Comparison of ENCODE assay signal across 36 cellular contexts in genomic region chr1:18157968-18158367, GRCh38. TPM values are rescaled to one million over a fixed set of nuclear protein-coding genes. Genes with fewer than 3 reads are reported as not detected.
"Had no signal": no experiment of that assay in that cellular context is flagged by ENCODE, and none has a peak within 500 bp of the region (broad histone marks: within the 10 kb centered on the region; RNA-seq: fewer than 3 reads in every experiment).

No MANE protein-coding gene starts in this region.

- H3K4me1 ChIP-seq: ascending aorta, esophagus muscularis mucosa, foreskin keratinocyte, gastroesophageal sphincter had no signal

- H3K9me3 Mint-ChIP-seq: activated CD4-positive, alpha-beta memory T cell treated with anti-CD3 and anti-CD28 coated beads for 36 hours; activated CD4-positive, alpha-beta T cell treated with anti-CD3 and anti-CD28 coated beads, Interleukin-2, amount 10 ng/mL, durations not matched to agents 24 days and 14 days; activated naive CD4-positive, alpha-beta T cell treated with anti-CD3 and anti-CD28 coated beads, Interleukin-2, amount 10 ng/mL, durations not matched to agents 7 days and 5 days; activated naive CD4-positive, alpha-beta T cell treated with anti-CD3 and anti-CD28 coated beads, Interleukin-2, amount 50 U/mL, for 72 hours; activated naive CD8-positive, alpha-beta T cell treated with anti-CD3 and anti-CD28 coated beads, Interleukin-2, amount 10 ng/mL, durations not matched to agents 7 days and 5 days; activated T-helper 1 cell treated with anti-CD3 and anti-CD28 coated beads, Interleukin-12 subunit alpha, Interleukin-12 subunit beta, Interleukin-2, Interleukin-4 antibody, amounts not matched to agents 30 ng/mL and 10 ng/mL and 1 ng/mL, durations not matched to agents 14 hours and 24 hours and 36 hours; central memory CD8-positive, alpha-beta T cell; effector memory CD8-positive, alpha-beta T cell; T-helper 2 cell treated with Interferon-gamma antibody and Interleukin-4, amounts not matched to agents 5 μg/mL and 100 μg/mL, for 36 hours had no signal

- H3K9me3 ChIP-seq: ascending aorta, esophagus muscularis mucosa, gastroesophageal sphincter had no signal

- H3K27me3 ChIP-seq: ascending aorta, foreskin keratinocyte had no signal

- ATAC-seq: activated CD4-positive, alpha-beta T cell treated with anti-CD3 and anti-CD28 coated beads for 36 hours; activated CD8-positive, alpha-beta memory T cell treated with anti-CD3 and anti-CD28 coated beads, Interleukin-2, amount 10 ng/mL, durations not matched to agents 7 days and 5 days; activated CD8-positive, alpha-beta T cell treated with anti-CD3 and anti-CD28 coated beads, Interleukin-2, amount 10 ng/mL, durations not matched to agents 7 days and 5 days; activated naive CD4-positive, alpha-beta T cell treated with anti-CD3 and anti-CD28 coated beads, Interleukin-2, amount 50 U/mL, for 72 hours; effector memory CD8-positive, alpha-beta T cell; foreskin keratinocyte; gastroesophageal sphincter; T-helper 17 cell had no signal

- H3K27me3 Mint-ChIP-seq: activated CD4-positive, alpha-beta T cell treated with anti-CD3 and anti-CD28 coated beads, Interleukin-2, amount 10 ng/mL, durations not matched to agents 24 days and 14 days; activated CD8-positive, alpha-beta memory T cell treated with anti-CD3 and anti-CD28 coated beads, Interleukin-2, amount 10 ng/mL, durations not matched to agents 7 days and 5 days had no signal

- H3K4me3 Mint-ChIP-seq: activated CD4-positive, alpha-beta memory T cell treated with anti-CD3 and anti-CD28 coated beads for 36 hours; activated CD4-positive, alpha-beta T cell treated with anti-CD3 and anti-CD28 coated beads for 36 hours; activated CD4-positive, alpha-beta T cell treated with anti-CD3 and anti-CD28 coated beads, Interleukin-2, amount 10 ng/mL, durations not matched to agents 24 days and 14 days; activated CD8-positive, alpha-beta memory T cell treated with anti-CD3 and anti-CD28 coated beads, Interleukin-2, amount 10 ng/mL, durations not matched to agents 7 days and 5 days; activated CD8-positive, alpha-beta T cell treated with anti-CD3 and anti-CD28 coated beads, Interleukin-2, amount 10 ng/mL, durations not matched to agents 7 days and 5 days; activated naive CD4-positive, alpha-beta T cell treated with anti-CD3 and anti-CD28 coated beads, Interleukin-2, amount 10 ng/mL, durations not matched to agents 7 days and 5 days; activated naive CD8-positive, alpha-beta T cell treated with anti-CD3 and anti-CD28 coated beads, Interleukin-2, amount 10 ng/mL, durations not matched to agents 7 days and 5 days; activated T-helper 1 cell treated with anti-CD3 and anti-CD28 coated beads, Interleukin-12 subunit alpha, Interleukin-12 subunit beta, Interleukin-2, Interleukin-4 antibody, amounts not matched to agents 30 ng/mL and 10 ng/mL and 1 ng/mL, durations not matched to agents 14 hours and 24 hours and 36 hours; brain; central memory CD8-positive, alpha-beta T cell; effector memory CD8-positive, alpha-beta T cell; T-helper 17 cell; T-helper 2 cell treated with Interferon-gamma antibody and Interleukin-4, amounts not matched to agents 5 μg/mL and 100 μg/mL, for 36 hours had no signal

- H3K36me3 Mint-ChIP-seq: activated CD4-positive, alpha-beta memory T cell treated with anti-CD3 and anti-CD28 coated beads for 36 hours; activated CD8-positive, alpha-beta memory T cell treated with anti-CD3 and anti-CD28 coated beads, Interleukin-2, amount 10 ng/mL, durations not matched to agents 7 days and 5 days; activated naive CD4-positive, alpha-beta T cell treated with anti-CD3 and anti-CD28 coated beads, Interleukin-2, amount 10 ng/mL, durations not matched to agents 7 days and 5 days; activated naive CD4-positive, alpha-beta T cell treated with anti-CD3 and anti-CD28 coated beads, Interleukin-2, amount 50 U/mL, for 72 hours; activated naive CD8-positive, alpha-beta T cell treated with anti-CD3 and anti-CD28 coated beads, Interleukin-2, amount 10 ng/mL, durations not matched to agents 7 days and 5 days; brain had no signal

- H3K36me3 ChIP-seq: ascending aorta, esophagus muscularis mucosa, gastroesophageal sphincter, WERI-Rb-1 had no signal

- H3K27ac ChIP-seq: ascending aorta, esophagus muscularis mucosa, foreskin keratinocyte, gastroesophageal sphincter, WERI-Rb-1 had no signal

- H3K4me1 Mint-ChIP-seq: activated CD4-positive, alpha-beta T cell treated with anti-CD3 and anti-CD28 coated beads for 36 hours; activated CD4-positive, alpha-beta T cell treated with anti-CD3 and anti-CD28 coated beads, Interleukin-2, amount 10 ng/mL, durations not matched to agents 24 days and 14 days; activated CD8-positive, alpha-beta memory T cell treated with anti-CD3 and anti-CD28 coated beads, Interleukin-2, amount 10 ng/mL, durations not matched to agents 7 days and 5 days; activated naive CD4-positive, alpha-beta T cell treated with anti-CD3 and anti-CD28 coated beads, Interleukin-2, amount 10 ng/mL, durations not matched to agents 7 days and 5 days; activated naive CD8-positive, alpha-beta T cell treated with anti-CD3 and anti-CD28 coated beads, Interleukin-2, amount 10 ng/mL, durations not matched to agents 7 days and 5 days; brain; central memory CD8-positive, alpha-beta T cell had no signal

- DNase-seq: activated CD4-positive, alpha-beta memory T cell treated with anti-CD3 and anti-CD28 coated beads for 36 hours; activated CD4-positive, alpha-beta T cell treated with anti-CD3 and anti-CD28 coated beads for 36 hours; activated CD4-positive, alpha-beta T cell treated with anti-CD3 and anti-CD28 coated beads, Interleukin-2, amount 10 ng/mL, durations not matched to agents 24 days and 14 days; activated CD4-positive, CD25-positive, alpha-beta regulatory T cell; activated CD4-positive, CD25-positive, alpha-beta regulatory T cell treated with anti-CD3 and anti-CD28 coated beads, Interleukin-2, amount 50 U/mL, for 72 hours; activated CD8-positive, alpha-beta memory T cell treated with anti-CD3 and anti-CD28 coated beads, Interleukin-2, amount 10 ng/mL, durations not matched to agents 7 days and 5 days; activated CD8-positive, alpha-beta memory T cell treated with anti-CD3 and anti-CD28 coated beads, Interleukin-2, amount 50 U/mL, for 4 hours; activated CD8-positive, alpha-beta T cell treated with anti-CD3 and anti-CD28 coated beads, Interleukin-2, amount 10 ng/mL, durations not matched to agents 7 days and 5 days; activated gamma-delta T cell; activated naive CD4-positive, alpha-beta T cell; activated naive CD4-positive, alpha-beta T cell treated with anti-CD3 and anti-CD28 coated beads, Interleukin-2, amount 10 ng/mL, durations not matched to agents 7 days and 5 days; activated naive CD8-positive, alpha-beta T cell treated with anti-CD3 and anti-CD28 coated beads, Interleukin-2, amount 10 ng/mL, durations not matched to agents 7 days and 5 days; activated T-cell treated with anti-CD3 and anti-CD28 coated beads, Interleukin-2, amount 50 U/mL, for 1 hour; activated T-cell treated with anti-CD3 and anti-CD28 coated beads, Interleukin-2, amount 50 U/mL, for 48 hours; cortex of kidney; dermis blood vessel endothelial cell; effector CD4-positive, alpha-beta T cell; effector memory CD8-positive, alpha-beta T cell; erythroblast; foreskin keratinocyte; head of caudate nucleus; T-helper 1 cell; T-helper 17 cell; T1000; WERI-Rb-1 had no signal

- H3K27ac Mint-ChIP-seq: activated CD4-positive, alpha-beta memory T cell treated with anti-CD3 and anti-CD28 coated beads for 36 hours; activated CD4-positive, alpha-beta T cell treated with anti-CD3 and anti-CD28 coated beads for 36 hours; activated CD4-positive, alpha-beta T cell treated with anti-CD3 and anti-CD28 coated beads, Interleukin-2, amount 10 ng/mL, durations not matched to agents 24 days and 14 days; activated CD8-positive, alpha-beta memory T cell treated with anti-CD3 and anti-CD28 coated beads, Interleukin-2, amount 10 ng/mL, durations not matched to agents 7 days and 5 days; activated CD8-positive, alpha-beta T cell treated with anti-CD3 and anti-CD28 coated beads, Interleukin-2, amount 10 ng/mL, durations not matched to agents 7 days and 5 days; activated naive CD4-positive, alpha-beta T cell treated with anti-CD3 and anti-CD28 coated beads, Interleukin-2, amount 10 ng/mL, durations not matched to agents 7 days and 5 days; activated naive CD4-positive, alpha-beta T cell treated with anti-CD3 and anti-CD28 coated beads, Interleukin-2, amount 50 U/mL, for 72 hours; activated naive CD8-positive, alpha-beta T cell treated with anti-CD3 and anti-CD28 coated beads, Interleukin-2, amount 10 ng/mL, durations not matched to agents 7 days and 5 days; activated T-helper 1 cell treated with anti-CD3 and anti-CD28 coated beads, Interleukin-12 subunit alpha, Interleukin-12 subunit beta, Interleukin-2, Interleukin-4 antibody, amounts not matched to agents 30 ng/mL and 10 ng/mL and 1 ng/mL, durations not matched to agents 14 hours and 24 hours and 36 hours; brain; effector memory CD8-positive, alpha-beta T cell; T-helper 17 cell; T-helper 2 cell treated with Interferon-gamma antibody and Interleukin-4, amounts not matched to agents 5 μg/mL and 100 μg/mL, for 36 hours had no signal

- H3K4me3 ChIP-seq: ascending aorta, esophagus muscularis mucosa, gastroesophageal sphincter had no signal

RNA-seq across cellular contexts. Expression of gene IGSF21, which starts 50.4 kb away (rescaled TPM):
- total RNA-seq: activated CD4-positive, alpha-beta memory T cell treated with anti-CD3 and anti-CD28 coated beads for 36 hours; activated CD4-positive, alpha-beta T cell treated with anti-CD3 and anti-CD28 coated beads for 36 hours; activated CD4-positive, alpha-beta T cell treated with anti-CD3 and anti-CD28 coated beads, Interleukin-2, amount 10 ng/mL, durations not matched to agents 24 days and 14 days; activated CD8-positive, alpha-beta memory T cell treated with anti-CD3 and anti-CD28 coated beads for 36 hours; activated CD8-positive, alpha-beta memory T cell treated with anti-CD3 and anti-CD28 coated beads, Interleukin-2, amount 10 ng/mL, durations not matched to agents 7 days and 5 days; activated CD8-positive, alpha-beta T cell treated with anti-CD3 and anti-CD28 coated beads, Interleukin-2, amount 10 ng/mL, durations not matched to agents 7 days and 5 days; activated naive CD4-positive, alpha-beta T cell treated with anti-CD3 and anti-CD28 coated beads, Interleukin-2, amount 50 U/mL, for 72 hours; activated naive CD8-positive, alpha-beta T cell treated with anti-CD3 and anti-CD28 coated beads, Interleukin-2, amount 10 ng/mL, durations not matched to agents 7 days and 5 days; activated T-helper 1 cell treated with anti-CD3 and anti-CD28 coated beads, Interleukin-12 subunit alpha, Interleukin-12 subunit beta, Interleukin-2, Interleukin-4 antibody, amounts not matched to agents 30 ng/mL and 10 ng/mL and 1 ng/mL, durations not matched to agents 14 hours and 24 hours and 36 hours; bronchial epithelial cell; dermis blood vessel endothelial cell; foreskin keratinocyte; glomerular endothelial cell; T-helper 17 cell had no signal
- polyA plus RNA-seq: foreskin keratinocyte had no signal
